In the genomic region with DNA sequence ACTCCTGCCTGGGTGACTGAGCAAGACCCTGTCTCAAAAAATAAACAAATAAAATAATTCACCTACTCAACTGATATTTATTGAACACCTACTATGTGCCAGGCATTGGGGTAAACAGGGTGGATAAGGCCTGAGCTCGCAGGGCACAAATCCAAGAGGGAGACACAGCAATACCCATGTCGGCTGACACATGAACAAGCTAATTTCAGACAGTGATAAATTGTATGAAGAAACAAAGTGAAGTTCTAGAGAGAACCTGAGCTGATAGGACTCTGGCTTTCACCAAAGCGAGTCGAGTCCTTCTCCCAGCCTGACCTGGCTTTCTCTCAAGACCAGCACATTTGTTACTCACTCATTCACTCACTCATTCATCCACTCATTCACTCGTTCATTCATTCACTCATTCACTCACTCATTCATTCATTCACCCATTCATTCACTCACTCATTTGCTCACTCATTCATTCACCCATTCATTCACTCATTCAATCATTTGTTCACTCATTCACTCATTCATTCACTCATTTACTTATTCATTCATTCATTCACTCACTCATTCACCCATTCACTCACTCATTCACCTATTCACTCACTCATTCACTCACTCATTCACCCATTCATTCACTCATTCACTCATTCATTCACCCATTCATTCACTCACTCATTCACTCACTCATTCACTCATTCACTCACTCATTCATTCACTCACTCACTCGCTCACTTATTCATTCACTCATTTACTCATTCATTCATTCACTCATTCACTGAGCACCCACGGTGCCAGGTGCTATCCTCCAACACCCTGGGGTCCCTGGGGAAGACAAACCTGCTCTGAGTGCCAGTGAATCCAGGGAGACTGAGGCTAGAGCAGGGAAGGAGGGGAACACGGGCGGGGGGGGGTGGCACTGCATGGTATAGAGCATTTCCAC, we compare ENCODE assay signal across 2 cellular contexts.
TF ChIP-seq lines count a peak whose summit lies in the region.

No MANE protein-coding gene starts in this region.

TF ChIP-seq in HEK293T, 16 proteins besides CTCF, POLR2A, EP300 and RAD21 (continued from another document):
- TF ChIP-seq, protein P1, sequence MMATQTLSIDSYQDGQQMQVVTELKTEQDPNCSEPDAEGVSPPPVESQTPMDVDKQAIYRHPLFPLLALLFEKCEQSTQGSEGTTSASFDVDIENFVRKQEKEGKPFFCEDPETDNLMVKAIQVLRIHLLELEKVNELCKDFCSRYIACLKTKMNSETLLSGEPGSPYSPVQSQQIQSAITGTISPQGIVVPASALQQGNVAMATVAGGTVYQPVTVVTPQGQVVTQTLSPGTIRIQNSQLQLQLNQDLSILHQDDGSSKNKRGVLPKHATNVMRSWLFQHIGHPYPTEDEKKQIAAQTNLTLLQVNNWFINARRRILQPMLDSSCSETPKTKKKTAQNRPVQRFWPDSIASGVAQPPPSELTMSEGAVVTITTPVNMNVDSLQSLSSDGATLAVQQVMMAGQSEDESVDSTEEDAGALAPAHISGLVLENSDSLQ (IDR thresholded peaks at IDR 0.05) = peak; percentile 49; the same call in 1 of the 2 replicates
- no peak for TF ChIP-seq FOXK2 (IDR thresholded peaks at IDR 0.05)
- no peak for TF ChIP-seq TARDBP (IDR thresholded peaks at IDR 0.05)
TF ChIP-seq in HEK293T: peak in this region for 2.

TF ChIP-seq in K562, 482 proteins besides CTCF, POLR2A, EP300 and RAD21 (continued from another document and continues in another):
- TF ChIP-seq, protein P2, sequence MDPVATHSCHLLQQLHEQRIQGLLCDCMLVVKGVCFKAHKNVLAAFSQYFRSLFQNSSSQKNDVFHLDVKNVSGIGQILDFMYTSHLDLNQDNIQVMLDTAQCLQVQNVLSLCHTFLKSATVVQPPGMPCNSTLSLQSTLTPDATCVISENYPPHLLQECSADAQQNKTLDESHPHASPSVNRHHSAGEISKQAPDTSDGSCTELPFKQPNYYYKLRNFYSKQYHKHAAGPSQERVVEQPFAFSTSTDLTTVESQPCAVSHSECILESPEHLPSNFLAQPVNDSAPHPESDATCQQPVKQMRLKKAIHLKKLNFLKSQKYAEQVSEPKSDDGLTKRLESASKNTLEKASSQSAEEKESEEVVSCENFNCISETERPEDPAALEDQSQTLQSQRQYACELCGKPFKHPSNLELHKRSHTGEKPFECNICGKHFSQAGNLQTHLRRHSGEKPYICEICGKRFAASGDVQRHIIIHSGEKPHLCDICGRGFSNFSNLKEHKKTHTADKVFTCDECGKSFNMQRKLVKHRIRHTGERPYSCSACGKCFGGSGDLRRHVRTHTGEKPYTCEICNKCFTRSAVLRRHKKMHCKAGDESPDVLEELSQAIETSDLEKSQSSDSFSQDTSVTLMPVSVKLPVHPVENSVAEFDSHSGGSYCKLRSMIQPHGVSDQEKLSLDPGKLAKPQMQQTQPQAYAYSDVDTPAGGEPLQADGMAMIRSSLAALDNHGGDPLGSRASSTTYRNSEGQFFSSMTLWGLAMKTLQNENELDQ (CRISPR knock-in tag; IDR thresholded peaks at IDR 0.05; ENCODE audit: borderline replicate concordance) = no peak
- no peak for TF ChIP-seq MAZ (CRISPR knock-in tag; conservative IDR thresholded peaks at IDR 0.05 in 1 of 2, IDR thresholded peaks at IDR 0.05 in 1 of 2)
- TF ChIP-seq, protein P3, sequence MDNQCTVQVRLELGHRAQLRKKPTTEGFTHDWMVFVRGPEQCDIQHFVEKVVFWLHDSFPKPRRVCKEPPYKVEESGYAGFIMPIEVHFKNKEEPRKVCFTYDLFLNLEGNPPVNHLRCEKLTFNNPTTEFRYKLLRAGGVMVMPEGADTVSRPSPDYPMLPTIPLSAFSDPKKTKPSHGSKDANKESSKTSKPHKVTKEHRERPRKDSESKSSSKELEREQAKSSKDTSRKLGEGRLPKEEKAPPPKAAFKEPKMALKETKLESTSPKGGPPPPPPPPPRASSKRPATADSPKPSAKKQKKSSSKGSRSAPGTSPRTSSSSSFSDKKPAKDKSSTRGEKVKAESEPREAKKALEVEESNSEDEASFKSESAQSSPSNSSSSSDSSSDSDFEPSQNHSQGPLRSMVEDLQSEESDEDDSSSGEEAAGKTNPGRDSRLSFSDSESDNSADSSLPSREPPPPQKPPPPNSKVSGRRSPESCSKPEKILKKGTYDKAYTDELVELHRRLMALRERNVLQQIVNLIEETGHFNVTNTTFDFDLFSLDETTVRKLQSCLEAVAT (IDR thresholded peaks at IDR 0.05) = 0 out of 4 replicates have a peak, but pooled peaks of 1 of the 2 experiments have one; percentile 20
- TF ChIP-seq, protein P4, sequence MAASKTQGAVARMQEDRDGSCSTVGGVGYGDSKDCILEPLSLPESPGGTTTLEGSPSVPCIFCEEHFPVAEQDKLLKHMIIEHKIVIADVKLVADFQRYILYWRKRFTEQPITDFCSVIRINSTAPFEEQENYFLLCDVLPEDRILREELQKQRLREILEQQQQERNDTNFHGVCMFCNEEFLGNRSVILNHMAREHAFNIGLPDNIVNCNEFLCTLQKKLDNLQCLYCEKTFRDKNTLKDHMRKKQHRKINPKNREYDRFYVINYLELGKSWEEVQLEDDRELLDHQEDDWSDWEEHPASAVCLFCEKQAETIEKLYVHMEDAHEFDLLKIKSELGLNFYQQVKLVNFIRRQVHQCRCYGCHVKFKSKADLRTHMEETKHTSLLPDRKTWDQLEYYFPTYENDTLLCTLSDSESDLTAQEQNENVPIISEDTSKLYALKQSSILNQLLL (CRISPR knock-in tag; IDR thresholded peaks at IDR 0.05; ENCODE audit: borderline replicate concordance) = no peak
- TF ChIP-seq ZKSCAN1 (IDR thresholded peaks at IDR 0.05; ENCODE audit: low read depth, low read length) = peak; percentile 81
- TF ChIP-seq ZNF57 (CRISPR knock-in tag; IDR thresholded peaks at IDR 0.05) = no peak
- 0 out of 2 replicates have a peak, but pooled peaks have one; percentile 13 for TF ChIP-seq ADNP (tag; IDR thresholded peaks at IDR 0.05)
- TF ChIP-seq, protein P5, sequence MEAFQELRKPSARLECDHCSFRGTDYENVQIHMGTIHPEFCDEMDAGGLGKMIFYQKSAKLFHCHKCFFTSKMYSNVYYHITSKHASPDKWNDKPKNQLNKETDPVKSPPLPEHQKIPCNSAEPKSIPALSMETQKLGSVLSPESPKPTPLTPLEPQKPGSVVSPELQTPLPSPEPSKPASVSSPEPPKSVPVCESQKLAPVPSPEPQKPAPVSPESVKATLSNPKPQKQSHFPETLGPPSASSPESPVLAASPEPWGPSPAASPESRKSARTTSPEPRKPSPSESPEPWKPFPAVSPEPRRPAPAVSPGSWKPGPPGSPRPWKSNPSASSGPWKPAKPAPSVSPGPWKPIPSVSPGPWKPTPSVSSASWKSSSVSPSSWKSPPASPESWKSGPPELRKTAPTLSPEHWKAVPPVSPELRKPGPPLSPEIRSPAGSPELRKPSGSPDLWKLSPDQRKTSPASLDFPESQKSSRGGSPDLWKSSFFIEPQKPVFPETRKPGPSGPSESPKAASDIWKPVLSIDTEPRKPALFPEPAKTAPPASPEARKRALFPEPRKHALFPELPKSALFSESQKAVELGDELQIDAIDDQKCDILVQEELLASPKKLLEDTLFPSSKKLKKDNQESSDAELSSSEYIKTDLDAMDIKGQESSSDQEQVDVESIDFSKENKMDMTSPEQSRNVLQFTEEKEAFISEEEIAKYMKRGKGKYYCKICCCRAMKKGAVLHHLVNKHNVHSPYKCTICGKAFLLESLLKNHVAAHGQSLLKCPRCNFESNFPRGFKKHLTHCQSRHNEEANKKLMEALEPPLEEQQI (IDR thresholded peaks at IDR 0.05) = no peak
- TF ChIP-seq PCBP1 (IDR thresholded peaks at IDR 0.05; ENCODE audit: low read depth, low read length, poor library complexity, severe bottlenecking) = no peak
- no peak for TF ChIP-seq GTF2F1 (IDR thresholded peaks at IDR 0.05; ENCODE audit: low read depth, low read length)
- TF ChIP-seq ZNF24 (IDR thresholded peaks at IDR 0.05) = peak; percentile 99
- no peak for TF ChIP-seq PRPF4 (IDR thresholded peaks at IDR 0.05; ENCODE audit: insufficient read depth, low read depth, low read length, poor library complexity, severe bottlenecking)
- TF ChIP-seq DNMT1 (IDR thresholded peaks at IDR 0.05) = no peak
- TF ChIP-seq ZZZ3 (IDR thresholded peaks at IDR 0.05) = no peak
- no peak for TF ChIP-seq XRCC3 (IDR thresholded peaks at IDR 0.05)
- peak; percentile 64 for TF ChIP-seq BCOR (IDR thresholded peaks at IDR 0.05)
- no peak for TF ChIP-seq ZNF174 (CRISPR knock-in tag; IDR thresholded peaks at IDR 0.05)
- TF ChIP-seq, protein P6, sequence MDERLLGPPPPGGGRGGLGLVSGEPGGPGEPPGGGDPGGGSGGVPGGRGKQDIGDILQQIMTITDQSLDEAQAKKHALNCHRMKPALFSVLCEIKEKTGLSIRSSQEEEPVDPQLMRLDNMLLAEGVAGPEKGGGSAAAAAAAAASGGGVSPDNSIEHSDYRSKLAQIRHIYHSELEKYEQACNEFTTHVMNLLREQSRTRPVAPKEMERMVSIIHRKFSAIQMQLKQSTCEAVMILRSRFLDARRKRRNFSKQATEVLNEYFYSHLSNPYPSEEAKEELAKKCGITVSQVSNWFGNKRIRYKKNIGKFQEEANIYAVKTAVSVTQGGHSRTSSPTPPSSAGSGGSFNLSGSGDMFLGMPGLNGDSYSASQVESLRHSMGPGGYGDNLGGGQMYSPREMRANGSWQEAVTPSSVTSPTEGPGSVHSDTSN (CRISPR knock-in tag; IDR thresholded peaks at IDR 0.05; ENCODE audit: low read depth) = no peak
- TF ChIP-seq, protein P6 (tag; conservative IDR thresholded peaks at IDR 0.05; ENCODE audit: low read depth) = peak; percentile 54
- no peak for TF ChIP-seq MBD2 (IDR thresholded peaks at IDR 0.05; ENCODE audit: borderline replicate concordance, low read depth)
- no peak for TF ChIP-seq ZBTB8A (IDR thresholded peaks at IDR 0.05; ENCODE audit: partially characterized antibody)
- no peak for TF ChIP-seq FOXA1 (IDR thresholded peaks at IDR 0.05; ENCODE audit: borderline replicate concordance)
- no peak for TF ChIP-seq SAP30 (IDR thresholded peaks at IDR 0.05; ENCODE audit: borderline replicate concordance, insufficient read depth, low read depth, low read length, poor library complexity, severe bottlenecking)
- TF ChIP-seq, protein P7, sequence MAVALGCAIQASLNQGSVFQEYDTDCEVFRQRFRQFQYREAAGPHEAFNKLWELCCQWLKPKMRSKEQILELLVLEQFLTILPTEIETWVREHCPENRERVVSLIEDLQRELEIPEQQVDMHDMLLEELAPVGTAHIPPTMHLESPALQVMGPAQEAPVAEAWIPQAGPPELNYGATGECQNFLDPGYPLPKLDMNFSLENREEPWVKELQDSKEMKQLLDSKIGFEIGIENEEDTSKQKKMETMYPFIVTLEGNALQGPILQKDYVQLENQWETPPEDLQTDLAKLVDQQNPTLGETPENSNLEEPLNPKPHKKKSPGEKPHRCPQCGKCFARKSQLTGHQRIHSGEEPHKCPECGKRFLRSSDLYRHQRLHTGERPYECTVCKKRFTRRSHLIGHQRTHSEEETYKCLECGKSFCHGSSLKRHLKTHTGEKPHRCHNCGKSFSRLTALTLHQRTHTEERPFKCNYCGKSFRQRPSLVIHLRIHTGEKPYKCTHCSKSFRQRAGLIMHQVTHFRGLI (CRISPR knock-in tag; IDR thresholded peaks at IDR 0.05) = no peak
- TF ChIP-seq, protein P8, sequence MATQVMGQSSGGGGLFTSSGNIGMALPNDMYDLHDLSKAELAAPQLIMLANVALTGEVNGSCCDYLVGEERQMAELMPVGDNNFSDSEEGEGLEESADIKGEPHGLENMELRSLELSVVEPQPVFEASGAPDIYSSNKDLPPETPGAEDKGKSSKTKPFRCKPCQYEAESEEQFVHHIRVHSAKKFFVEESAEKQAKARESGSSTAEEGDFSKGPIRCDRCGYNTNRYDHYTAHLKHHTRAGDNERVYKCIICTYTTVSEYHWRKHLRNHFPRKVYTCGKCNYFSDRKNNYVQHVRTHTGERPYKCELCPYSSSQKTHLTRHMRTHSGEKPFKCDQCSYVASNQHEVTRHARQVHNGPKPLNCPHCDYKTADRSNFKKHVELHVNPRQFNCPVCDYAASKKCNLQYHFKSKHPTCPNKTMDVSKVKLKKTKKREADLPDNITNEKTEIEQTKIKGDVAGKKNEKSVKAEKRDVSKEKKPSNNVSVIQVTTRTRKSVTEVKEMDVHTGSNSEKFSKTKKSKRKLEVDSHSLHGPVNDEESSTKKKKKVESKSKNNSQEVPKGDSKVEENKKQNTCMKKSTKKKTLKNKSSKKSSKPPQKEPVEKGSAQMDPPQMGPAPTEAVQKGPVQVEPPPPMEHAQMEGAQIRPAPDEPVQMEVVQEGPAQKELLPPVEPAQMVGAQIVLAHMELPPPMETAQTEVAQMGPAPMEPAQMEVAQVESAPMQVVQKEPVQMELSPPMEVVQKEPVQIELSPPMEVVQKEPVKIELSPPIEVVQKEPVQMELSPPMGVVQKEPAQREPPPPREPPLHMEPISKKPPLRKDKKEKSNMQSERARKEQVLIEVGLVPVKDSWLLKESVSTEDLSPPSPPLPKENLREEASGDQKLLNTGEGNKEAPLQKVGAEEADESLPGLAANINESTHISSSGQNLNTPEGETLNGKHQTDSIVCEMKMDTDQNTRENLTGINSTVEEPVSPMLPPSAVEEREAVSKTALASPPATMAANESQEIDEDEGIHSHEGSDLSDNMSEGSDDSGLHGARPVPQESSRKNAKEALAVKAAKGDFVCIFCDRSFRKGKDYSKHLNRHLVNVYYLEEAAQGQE (CRISPR knock-in tag; IDR thresholded peaks at IDR 0.05; ENCODE audit: low read depth) = no peak
- TF ChIP-seq NFRKB (IDR thresholded peaks at IDR 0.05; ENCODE audit: low read depth) = peak; percentile 84
- TF ChIP-seq PHF20 (IDR thresholded peaks at IDR 0.05; ENCODE audit: partially characterized antibody) = peak; percentile 39
- no peak for TF ChIP-seq SIX5 (IDR thresholded peaks at IDR 0.05; ENCODE audit: borderline replicate concordance in 1 of 2, insufficient read depth in 1 of 2, low read depth in 1 of 2, low read length in 2 of 2)
- TF ChIP-seq, protein P9, sequence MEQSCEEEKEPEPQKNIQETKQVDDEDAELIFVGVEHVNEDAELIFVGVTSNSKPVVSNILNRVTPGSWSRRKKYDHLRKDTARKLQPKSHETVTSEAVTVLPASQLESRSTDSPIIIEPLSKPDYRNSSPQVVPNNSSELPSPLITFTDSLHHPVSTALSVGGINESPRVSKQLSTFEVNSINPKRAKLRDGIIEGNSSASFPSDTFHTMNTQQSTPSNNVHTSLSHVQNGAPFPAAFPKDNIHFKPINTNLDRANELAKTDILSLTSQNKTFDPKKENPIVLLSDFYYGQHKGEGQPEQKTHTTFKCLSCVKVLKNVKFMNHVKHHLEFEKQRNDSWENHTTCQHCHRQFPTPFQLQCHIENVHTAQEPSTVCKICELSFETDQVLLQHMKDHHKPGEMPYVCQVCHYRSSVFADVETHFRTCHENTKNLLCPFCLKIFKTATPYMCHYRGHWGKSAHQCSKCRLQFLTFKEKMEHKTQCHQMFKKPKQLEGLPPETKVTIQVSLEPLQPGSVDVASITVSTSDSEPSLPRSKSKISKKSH (CRISPR knock-in tag; IDR thresholded peaks at IDR 0.05) = no peak
